1 cellular context compared by ENCODE assay signal in the genomic region with DNA sequence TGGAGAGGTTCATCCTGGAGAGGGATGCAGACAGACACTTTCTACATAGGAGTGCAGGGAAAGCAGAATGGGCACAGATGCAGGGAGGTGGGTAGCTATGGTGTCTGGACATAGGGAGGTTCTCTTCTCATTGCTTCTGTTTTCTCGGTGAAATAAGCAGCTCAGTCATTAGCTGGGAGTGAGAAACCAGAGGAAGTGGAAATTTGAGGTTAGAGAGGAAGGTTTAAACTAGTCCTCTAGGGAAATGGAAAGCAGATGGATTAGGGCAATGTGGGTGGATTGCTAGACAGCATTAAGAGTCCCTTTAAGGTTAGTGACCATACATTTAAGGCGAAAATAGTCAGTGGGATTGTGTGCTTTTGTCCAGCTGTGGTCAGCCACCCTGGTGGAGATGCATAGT.
TF ChIP-seq lines count a peak whose summit lies in the region.

No MANE protein-coding gene starts in this region.

TF ChIP-seq in IMR-90, 13 proteins besides CTCF, POLR2A, EP300 and RAD21 (continued from another document):
- TF ChIP-seq FOS (IDR thresholded peaks at IDR 0.05; ENCODE audit: low read depth, low read length) (no peak), NFE2L2 (IDR thresholded peaks at IDR 0.05; ENCODE audit: low read depth, low read length) (no peak), MXI1 (IDR thresholded peaks at IDR 0.05; ENCODE audit: borderline replicate concordance, low read depth, low read length) (no peak), CEBPB (IDR thresholded peaks at IDR 0.05; ENCODE audit: low read depth, low read length) (no peak)
- TF ChIP-seq, protein P1, sequence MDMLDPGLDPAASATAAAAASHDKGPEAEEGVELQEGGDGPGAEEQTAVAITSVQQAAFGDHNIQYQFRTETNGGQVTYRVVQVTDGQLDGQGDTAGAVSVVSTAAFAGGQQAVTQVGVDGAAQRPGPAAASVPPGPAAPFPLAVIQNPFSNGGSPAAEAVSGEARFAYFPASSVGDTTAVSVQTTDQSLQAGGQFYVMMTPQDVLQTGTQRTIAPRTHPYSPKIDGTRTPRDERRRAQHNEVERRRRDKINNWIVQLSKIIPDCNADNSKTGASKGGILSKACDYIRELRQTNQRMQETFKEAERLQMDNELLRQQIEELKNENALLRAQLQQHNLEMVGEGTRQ (IDR thresholded peaks at IDR 0.05; ENCODE audit: low read depth, low read length), result no peak
- TF ChIP-seq, protein P2, sequence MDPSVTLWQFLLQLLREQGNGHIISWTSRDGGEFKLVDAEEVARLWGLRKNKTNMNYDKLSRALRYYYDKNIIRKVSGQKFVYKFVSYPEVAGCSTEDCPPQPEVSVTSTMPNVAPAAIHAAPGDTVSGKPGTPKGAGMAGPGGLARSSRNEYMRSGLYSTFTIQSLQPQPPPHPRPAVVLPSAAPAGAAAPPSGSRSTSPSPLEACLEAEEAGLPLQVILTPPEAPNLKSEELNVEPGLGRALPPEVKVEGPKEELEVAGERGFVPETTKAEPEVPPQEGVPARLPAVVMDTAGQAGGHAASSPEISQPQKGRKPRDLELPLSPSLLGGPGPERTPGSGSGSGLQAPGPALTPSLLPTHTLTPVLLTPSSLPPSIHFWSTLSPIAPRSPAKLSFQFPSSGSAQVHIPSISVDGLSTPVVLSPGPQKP (IDR thresholded peaks at IDR 0.05; ENCODE audit: borderline replicate concordance, low read depth, low read length), result no peak
TF ChIP-seq in IMR-90: peak in this region for 0.
